In the genomic region with DNA sequence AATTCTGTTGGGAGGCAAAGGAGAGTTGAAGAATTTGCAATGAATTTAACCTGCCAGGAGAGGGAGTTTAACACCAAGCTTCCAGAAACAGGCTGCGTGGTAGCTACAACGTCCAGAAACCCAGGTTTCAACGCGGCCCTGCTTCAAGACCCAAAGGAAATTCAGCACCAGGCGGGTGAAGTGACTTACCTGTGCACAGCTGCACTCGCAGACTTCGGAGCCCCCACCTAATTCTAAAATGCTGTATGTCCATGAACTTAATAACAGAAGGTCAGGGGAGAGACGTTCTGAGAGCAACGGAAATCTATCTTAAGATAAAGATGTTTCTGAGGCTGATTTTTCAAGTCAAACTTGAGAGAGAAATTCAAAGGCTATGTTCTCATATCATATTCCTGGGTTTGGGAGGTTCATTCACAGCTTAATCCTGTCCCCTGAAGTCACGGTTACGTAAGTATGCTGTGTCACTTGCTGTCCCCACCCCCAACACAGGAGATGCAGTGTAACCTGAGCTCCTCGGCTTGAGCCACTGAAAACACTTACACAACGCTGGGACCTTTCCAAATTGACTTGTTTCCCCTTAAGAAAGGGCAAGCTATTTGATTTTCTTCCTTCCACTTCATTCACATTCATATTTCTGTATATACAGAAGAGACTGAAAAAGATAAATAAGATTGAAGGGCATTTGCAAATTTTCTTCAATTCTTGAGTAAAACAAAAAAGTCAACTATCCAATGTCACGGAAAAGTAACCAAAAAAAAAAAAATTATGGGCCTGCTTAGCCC, we compare ENCODE assay signal across 7 cellular contexts. TPM values are rescaled to one million over a fixed set of nuclear protein-coding genes. Genes with fewer than 3 reads are reported as not detected.
DNase-seq lines count a peak whose midpoint lies in the region; ATAC-seq and TF ChIP-seq lines count a peak whose summit lies in the region.

No MANE protein-coding gene starts in this region.

- H3K36me3 ChIP-seq in ascending aorta = peaks cover 0 to 2% of the 10 kb centered on the region in 2 donors
- no peaks in the 10 kb centered on the region for H3K36me3 ChIP-seq in prostate gland

- WGBS in prostate gland = 9% methylated on average over 14 of the region's 14 CpGs

- TF ChIP-seq CTCF in GM12874 (IDR thresholded peaks at IDR 0.05; ENCODE audit: insufficient read depth, low read depth, low read length) = peak; percentile 41
- TF ChIP-seq CTCF in ascending aorta (IDR thresholded peaks at IDR 0.05) = peak; percentile 52 to 78 (median 71)
- peak in 3 of 4 experiments; percentile 68 to 83 (median 73) for TF ChIP-seq CTCF in prostate gland (IDR thresholded peaks at IDR 0.05)

- H3K4me3 ChIP-seq in ascending aorta (peak overlapping the region; percentile 25 to 44), prostate gland (no peak overlapping the region)

- H3K4me1 ChIP-seq in ascending aorta = peaks cover 7 to 19% of the 10 kb centered on the region in 2 donors
- peaks cover 11% of the 10 kb centered on the region for H3K4me1 ChIP-seq in prostate gland (replicated peaks)

- H3K9me3 ChIP-seq in ascending aorta (no peaks in the 10 kb centered on the region), prostate gland (no peaks in the 10 kb centered on the region)

- TF ChIP-seq POLR2A in prostate gland (IDR thresholded peaks at IDR 0.05) = peak; percentile 26

- H3K27ac ChIP-seq in ascending aorta = peak overlapping the region; percentile 96 to 97
- H3K27ac ChIP-seq in prostate gland = peak overlapping the region; percentile 86 to 88

- peak; percentile 80 to 93 for ATAC-seq in left cardiac atrium
- no peak for ATAC-seq in HG02840 (IDR thresholded peaks at IDR 0.05; ENCODE audit: low FRiP score, unreplicated experiment)

- H3K27me3 ChIP-seq in ascending aorta (no peaks in the 10 kb centered on the region), prostate gland (replicated peaks; ENCODE audit: insufficient read depth) (no peaks in the 10 kb centered on the region)

- intact Hi-C loops in ascending aorta (cut with DNase I) (loop anchor here (1.0 to 2.0 kb wide), 3 partner anchors 22 to 72 kb away; no protein-coding TSS in a partner anchor), left cardiac atrium (cut with DNase I) (loop anchor here (1.0 to 10.0 kb wide), 2 partner anchors 72 to 75 kb away; no protein-coding TSS in a partner anchor), prostate gland (cut with DNase I) (loop anchor here (2.0 kb wide), 1 partner anchor 71 kb away; no protein-coding TSS in a partner anchor)

- DNase-seq in NAMALWA (ENCODE audit: low spot score) (peak; percentile 74), SW480 (ENCODE audit: low spot score) (peak; percentile 85), ascending aorta (ENCODE audit: low spot score in 2 of 2) (peak; percentile 77 to 94), left cardiac atrium (peak; percentile 65), prostate gland (ENCODE audit: low spot score) (peak; percentile 88)

RNA-seq across cellular contexts. Expression of gene CLIP1, which starts 22.7 kb away (rescaled TPM):
- 44.7 TPM for total RNA-seq in ascending aorta
- 100 to 1,000 TPM; 101 to 124 TPM for total RNA-seq in left cardiac atrium
- total RNA-seq in prostate gland = 10 to 100 TPM; 59.9 to 84.1 TPM

Comparison
In these comparisons a context has a peak if more than half of its experiments do, and no peak if none do; other contexts are left out.
1. H3K4me3 ChIP-seq: peak in ascending aorta (2 of 2); none in prostate gland (0 of 2).
2. Peak in every context shown above with its lines, with median percentiles within 50 percentile points of each other: CTCF ChIP-seq and DNase-seq.